Comparison of ENCODE assay signal across 1 cellular context in genomic region chr2:109332880-109333279, GRCh38.
TF ChIP-seq lines count a peak whose summit lies in the region.

No MANE protein-coding gene starts in this region.

TF ChIP-seq in A549, 52 proteins besides CTCF, POLR2A, EP300 and RAD21 (continued from another document):
- TF ChIP-seq, protein P1, sequence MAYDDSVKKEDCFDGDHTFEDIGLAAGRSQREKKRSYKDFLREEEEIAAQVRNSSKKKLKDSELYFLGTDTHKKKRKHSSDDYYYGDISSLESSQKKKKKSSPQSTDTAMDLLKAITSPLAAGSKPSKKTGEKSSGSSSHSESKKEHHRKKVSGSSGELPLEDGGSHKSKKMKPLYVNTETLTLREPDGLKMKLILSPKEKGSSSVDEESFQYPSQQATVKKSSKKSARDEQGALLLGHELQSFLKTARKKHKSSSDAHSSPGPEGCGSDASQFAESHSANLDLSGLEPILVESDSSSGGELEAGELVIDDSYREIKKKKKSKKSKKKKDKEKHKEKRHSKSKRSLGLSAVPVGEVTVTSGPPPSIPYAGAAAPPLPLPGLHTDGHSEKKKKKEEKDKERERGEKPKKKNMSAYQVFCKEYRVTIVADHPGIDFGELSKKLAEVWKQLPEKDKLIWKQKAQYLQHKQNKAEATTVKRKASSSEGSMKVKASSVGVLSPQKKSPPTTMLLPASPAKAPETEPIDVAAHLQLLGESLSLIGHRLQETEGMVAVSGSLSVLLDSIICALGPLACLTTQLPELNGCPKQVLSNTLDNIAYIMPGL (CRISPR knock-in tag; IDR thresholded peaks at IDR 0.05; ENCODE audit: borderline replicate concordance) = no peak
- no peak for TF ChIP-seq ZC3H11A (IDR thresholded peaks at IDR 0.05)
TF ChIP-seq in A549: peak in this region for 0.
